Comparison of ENCODE assay signal across 25 cellular contexts in the genomic region with DNA sequence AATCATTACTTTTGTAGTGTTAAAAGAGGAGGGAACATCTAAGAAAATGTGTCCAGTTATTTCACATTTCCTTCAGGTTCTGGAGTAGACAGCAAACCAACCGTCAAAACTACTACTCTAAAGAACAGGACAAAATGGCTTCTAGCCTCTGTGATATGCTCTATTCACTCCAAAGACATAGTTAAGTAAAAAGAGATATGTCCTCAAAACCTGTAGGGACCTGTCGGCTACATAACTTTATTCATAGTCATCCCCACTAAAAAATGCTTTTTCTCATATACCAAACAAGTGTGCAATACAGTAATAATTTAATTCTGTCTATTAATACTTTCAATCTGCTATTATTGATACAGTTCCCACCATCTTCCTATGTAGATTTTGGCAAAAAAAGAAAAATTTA.
"Had no signal": no experiment of that assay in that cellular context is flagged by ENCODE, and none has a peak within 500 bp of the region (broad histone marks: within the 10 kb centered on the region; RNA-seq: fewer than 3 reads in every experiment).

No MANE protein-coding gene starts in this region.

- H3K4me3 ChIP-seq: coronary artery, dorsolateral prefrontal cortex, esophagus squamous epithelium, gastroesophageal sphincter, heart left ventricle, hepatocyte, left lung, lower lobe of right lung had no signal

- H3K4me1 ChIP-seq: esophagus squamous epithelium, gastroesophageal sphincter, heart left ventricle, left lung, lower lobe of right lung had no signal

- DNase-seq: dermis blood vessel endothelial cell; dorsolateral prefrontal cortex; effector CD4-positive, alpha-beta T cell; effector memory CD4-positive, alpha-beta T cell; erythroblast; esophagus squamous epithelium; foreskin fibroblast; heart left ventricle; hypothalamus; immature natural killer cell; islet precursor cell; left cardiac atrium; left lung; left ventricle myocardium superior; lower lobe of right lung; mesendoderm; midbrain; naive thymus-derived CD4-positive, alpha-beta T cell had no signal

- H3K27me3 ChIP-seq: dorsolateral prefrontal cortex, esophagus squamous epithelium, gastroesophageal sphincter, heart left ventricle, hepatocyte, left lung had no signal

- ATAC-seq: esophagus mucosa; gastroesophageal sphincter; heart left ventricle; left cardiac atrium; left lung; left ventricle myocardium superior; lower lobe of right lung; naive thymus-derived CD4-positive, alpha-beta T cell had no signal

- FAIRE-seq: colon, endothelial cell of umbilical vein had no signal

- H2AFZ ChIP-seq: hepatocyte had no signal

- H3K79me2 ChIP-seq: hepatocyte had no signal

- H3K9me3 ChIP-seq: esophagus squamous epithelium, gastroesophageal sphincter, heart left ventricle, left lung, lower lobe of right lung had no signal

- H3K36me3 ChIP-seq: esophagus squamous epithelium, gastroesophageal sphincter, heart left ventricle, left lung, lower lobe of right lung had no signal

- H3K4me2 ChIP-seq: hepatocyte had no signal

- H3K27ac ChIP-seq: coronary artery, dorsolateral prefrontal cortex, epithelial cell of prostate, esophagus squamous epithelium, gastroesophageal sphincter, heart left ventricle, hepatocyte, left lung, lower lobe of right lung had no signal
